8 cellular contexts compared by ENCODE assay signal in the genomic region with DNA sequence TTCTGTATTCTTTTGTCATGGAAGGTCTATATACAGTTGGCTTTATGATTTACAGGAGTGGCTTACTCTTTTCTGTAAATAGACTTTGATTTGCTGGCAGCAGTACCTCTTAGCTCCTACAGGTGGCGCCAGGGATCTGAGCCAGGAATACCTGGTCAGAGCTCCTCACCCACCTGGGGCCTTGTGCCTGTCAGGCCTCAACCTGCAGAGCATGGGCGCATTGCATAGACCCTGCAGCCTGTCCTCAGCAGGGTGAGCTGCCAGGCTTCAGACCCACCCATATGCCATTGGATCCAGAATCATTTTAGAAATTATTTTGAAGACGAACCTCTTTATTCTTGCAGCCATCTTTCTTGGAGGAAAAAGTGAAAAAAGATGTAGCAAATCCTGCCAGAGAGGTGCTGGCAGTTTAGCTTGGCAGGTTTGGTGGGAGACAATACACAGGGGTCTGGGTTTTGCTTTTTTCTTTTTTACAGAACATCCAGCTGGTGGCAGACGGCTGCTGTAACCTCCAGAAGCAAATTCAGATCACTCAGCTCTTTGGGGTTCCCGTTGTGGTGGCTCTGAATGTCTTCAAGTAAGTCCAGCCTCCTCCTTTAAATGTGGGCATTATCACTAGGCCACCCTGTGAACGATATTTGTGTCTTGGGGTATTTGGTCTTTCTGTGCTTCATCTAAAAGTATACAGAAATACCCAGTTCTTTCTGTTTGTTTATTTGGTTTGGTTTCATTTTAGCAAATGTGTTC.
A peak's percentile ranks its signal among the peaks of the same experiment; 100 is the strongest.
DNase-seq lines count a peak whose midpoint lies in the region; ATAC-seq and TF ChIP-seq lines count a peak whose summit lies in the region.

No MANE protein-coding gene starts in this region.

- ATAC-seq in GM19035 (IDR thresholded peaks at IDR 0.05; ENCODE audit: unreplicated experiment): peak; percentile 80
- ATAC-seq in activated T-cell treated with anti-CD3 and anti-CD28 coated beads, Interleukin-2, amount 50 U/mL, for 72 hours (replicated peaks in 1 of 2): peak; percentile 53 to 55

- intact Hi-C loops in tibial artery (cut with DNase I; ENCODE audit: low total_unique reads): loop anchor here (2.0 kb wide), 1 partner anchor 310 kb away; no protein-coding TSS in a partner anchor

- peak overlapping the region; percentile 75 for H3K27ac Mint-ChIP-seq in activated T-cell treated with anti-CD3 and anti-CD28 coated beads, Interleukin-2, amount 50 U/mL, for 72 hours

- no peak overlapping the region for H3K4me3 Mint-ChIP-seq in activated T-cell treated with anti-CD3 and anti-CD28 coated beads, Interleukin-2, amount 50 U/mL, for 72 hours

- no peaks in the 10 kb centered on the region for H3K9me3 Mint-ChIP-seq in activated T-cell treated with anti-CD3 and anti-CD28 coated beads, Interleukin-2, amount 50 U/mL, for 72 hours

- DNase-seq in AML-193 (lab: John Stamatoyannopoulos, UW) (peak; percentile 62 to 65), HT1080 (ENCODE audit: low read depth) (peak; percentile 66), OCI-M1 (lab: John Stamatoyannopoulos, UW) (peak; percentile 73), foreskin fibroblast (peak; percentile 53 to 82), nucleus accumbens (lab: John Stamatoyannopoulos, UW) (peak in 45 of 56 donors; percentile 5 to 79 (median 29)), tibial artery (peak; percentile 64 to 78)
- peak; percentile 54 to 65 for DNase-seq in activated T-cell treated with anti-CD3 and anti-CD28 coated beads, Interleukin-2, amount 50 U/mL, for 72 hours

- peak overlapping the region in 1 of 2 donors; percentile 5 for H3K27ac ChIP-seq in tibial artery

- H3K36me3 Mint-ChIP-seq in activated T-cell treated with anti-CD3 and anti-CD28 coated beads, Interleukin-2, amount 50 U/mL, for 72 hours (ENCODE audit: insufficient read depth in 2 of 2): peaks cover 11 to 21% of the 10 kb centered on the region in 2 donors

- H3K9me3 ChIP-seq in tibial artery: no peaks in the 10 kb centered on the region

- peaks cover 8 to 23% (median 19%) of the 10 kb centered on the region in 3 donors for H3K36me3 ChIP-seq in tibial artery

- no peaks in the 10 kb centered on the region for H3K27me3 Mint-ChIP-seq in activated T-cell treated with anti-CD3 and anti-CD28 coated beads, Interleukin-2, amount 50 U/mL, for 72 hours (ENCODE audit: low read depth)

- H3K4me1 ChIP-seq in tibial artery: peaks cover 0 to 4% (median 0%) of the 10 kb centered on the region in 4 donors

- H3K27me3 ChIP-seq in tibial artery: no peaks in the 10 kb centered on the region

- TF ChIP-seq CTCF in foreskin fibroblast (IDR thresholded peaks at IDR 0.05; ENCODE audit: low read depth, low read length) (peak; percentile 95), tibial artery (IDR thresholded peaks at IDR 0.05) (peak; percentile 95 to 98)

- H3K4me3 ChIP-seq in foreskin fibroblast (ENCODE audit: low read depth in 1 of 2, low read length in 2 of 2): no peak overlapping the region
- H3K4me3 ChIP-seq in tibial artery: no peak overlapping the region

- H3K4me1 Mint-ChIP-seq in activated T-cell treated with anti-CD3 and anti-CD28 coated beads, Interleukin-2, amount 50 U/mL, for 72 hours (ENCODE audit: low read depth): no peaks in the 10 kb centered on the region
